1 cellular context compared by ENCODE assay signal in genomic region chr5:175854231-175855040, GRCh38.
TF ChIP-seq lines count a peak whose summit lies in the region.

No MANE protein-coding gene starts in this region.

TF ChIP-seq in HepG2, 621 proteins besides CTCF, POLR2A, EP300 and RAD21 (continued from another document and continues in another):
- TF ChIP-seq, protein P1, sequence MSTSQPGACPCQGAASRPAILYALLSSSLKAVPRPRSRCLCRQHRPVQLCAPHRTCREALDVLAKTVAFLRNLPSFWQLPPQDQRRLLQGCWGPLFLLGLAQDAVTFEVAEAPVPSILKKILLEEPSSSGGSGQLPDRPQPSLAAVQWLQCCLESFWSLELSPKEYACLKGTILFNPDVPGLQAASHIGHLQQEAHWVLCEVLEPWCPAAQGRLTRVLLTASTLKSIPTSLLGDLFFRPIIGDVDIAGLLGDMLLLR (CRISPR knock-in tag; IDR thresholded peaks at IDR 0.05), result no peak
- TF ChIP-seq ZSCAN30 (CRISPR knock-in tag; IDR thresholded peaks at IDR 0.05) (no peak), CREM (IDR thresholded peaks at IDR 0.05) (peak; percentile 93), CREM (CRISPR knock-in tag; IDR thresholded peaks at IDR 0.05) (no peak), HINFP (CRISPR knock-in tag; IDR thresholded peaks at IDR 0.05; ENCODE audit: low read depth) (peak; percentile 56; the same call in 1 of the 2 replicates), MBD4 (IDR thresholded peaks at IDR 0.05; ENCODE audit: borderline replicate concordance, low read length) (peak; percentile 71; the same call in 1 of the 2 replicates), ZNF564 (CRISPR knock-in tag; IDR thresholded peaks at IDR 0.05) (no peak), PHF8 (CRISPR knock-in tag; IDR thresholded peaks at IDR 0.05) (no peak), PITX1 (CRISPR knock-in tag; IDR thresholded peaks at IDR 0.05) (peak; percentile 78), ZNF629 (CRISPR knock-in tag; conservative IDR thresholded peaks at IDR 0.05) (peak; percentile 100), SOX6 (IDR thresholded peaks at IDR 0.05) (no peak), SOX6 (CRISPR knock-in tag; IDR thresholded peaks at IDR 0.05) (peak; percentile 98), FOXK1 (CRISPR knock-in tag; IDR thresholded peaks at IDR 0.05; ENCODE audit: borderline replicate concordance, low read depth) (peak; percentile 65; the same call in 1 of the 2 replicates), PHB2 (IDR thresholded peaks at IDR 0.05; ENCODE audit: partially characterized antibody) (no peak), ELF3 (CRISPR knock-in tag; IDR thresholded peaks at IDR 0.05) (peak; percentile 64), HNF4G (IDR thresholded peaks at IDR 0.05; ENCODE audit: borderline replicate concordance, low read depth, low read length) (peak; percentile 71), HNF4G (CRISPR knock-in tag; IDR thresholded peaks at IDR 0.05; ENCODE audit: borderline replicate concordance, low read depth) (no peak), CBX2 (IDR thresholded peaks at IDR 0.05; ENCODE audit: low read depth, low read length) (no peak), CBX2 (CRISPR knock-in tag; IDR thresholded peaks at IDR 0.05; ENCODE audit: low read depth) (no peak), ZNF746 (CRISPR knock-in tag; IDR thresholded peaks at IDR 0.05) (peak; percentile 90), ZMYM2 (CRISPR knock-in tag; IDR thresholded peaks at IDR 0.05) (peak; percentile 88), ZSCAN20 (CRISPR knock-in tag; IDR thresholded peaks at IDR 0.05; ENCODE audit: borderline replicate concordance) (no peak; the same call in 1 of the 2 replicates), RBAK (CRISPR knock-in tag; IDR thresholded peaks at IDR 0.05) (no peak), ZNF230 (CRISPR knock-in tag; IDR thresholded peaks at IDR 0.05) (0 out of 2 replicates have a peak, but pooled peaks have one; percentile 49), ZNF383 (CRISPR knock-in tag; IDR thresholded peaks at IDR 0.05; ENCODE audit: borderline replicate concordance) (peak; percentile 86; the same call in 1 of the 2 replicates), ZNF335 (CRISPR knock-in tag; IDR thresholded peaks at IDR 0.05) (0 out of 2 replicates have a peak, but pooled peaks have one; percentile 46), GATAD2A (CRISPR knock-in tag; IDR thresholded peaks at IDR 0.05) (peak; percentile 95), KDM6A (CRISPR knock-in tag; IDR thresholded peaks at IDR 0.05; ENCODE audit: low read depth) (peak; percentile 50; the same call in 1 of the 2 replicates), ZNF670 (CRISPR knock-in tag; IDR thresholded peaks at IDR 0.05; ENCODE audit: borderline replicate concordance) (no peak), ZBTB42 (CRISPR knock-in tag; IDR thresholded peaks at IDR 0.05) (0 out of 2 replicates have a peak, but pooled peaks have one; percentile 74), CEBPZ (IDR thresholded peaks at IDR 0.05; ENCODE audit: low read length) (no peak), ZNF652 (CRISPR knock-in tag; IDR thresholded peaks at IDR 0.05; ENCODE audit: borderline replicate concordance, low read depth) (no peak)
- TF ChIP-seq, protein P2, sequence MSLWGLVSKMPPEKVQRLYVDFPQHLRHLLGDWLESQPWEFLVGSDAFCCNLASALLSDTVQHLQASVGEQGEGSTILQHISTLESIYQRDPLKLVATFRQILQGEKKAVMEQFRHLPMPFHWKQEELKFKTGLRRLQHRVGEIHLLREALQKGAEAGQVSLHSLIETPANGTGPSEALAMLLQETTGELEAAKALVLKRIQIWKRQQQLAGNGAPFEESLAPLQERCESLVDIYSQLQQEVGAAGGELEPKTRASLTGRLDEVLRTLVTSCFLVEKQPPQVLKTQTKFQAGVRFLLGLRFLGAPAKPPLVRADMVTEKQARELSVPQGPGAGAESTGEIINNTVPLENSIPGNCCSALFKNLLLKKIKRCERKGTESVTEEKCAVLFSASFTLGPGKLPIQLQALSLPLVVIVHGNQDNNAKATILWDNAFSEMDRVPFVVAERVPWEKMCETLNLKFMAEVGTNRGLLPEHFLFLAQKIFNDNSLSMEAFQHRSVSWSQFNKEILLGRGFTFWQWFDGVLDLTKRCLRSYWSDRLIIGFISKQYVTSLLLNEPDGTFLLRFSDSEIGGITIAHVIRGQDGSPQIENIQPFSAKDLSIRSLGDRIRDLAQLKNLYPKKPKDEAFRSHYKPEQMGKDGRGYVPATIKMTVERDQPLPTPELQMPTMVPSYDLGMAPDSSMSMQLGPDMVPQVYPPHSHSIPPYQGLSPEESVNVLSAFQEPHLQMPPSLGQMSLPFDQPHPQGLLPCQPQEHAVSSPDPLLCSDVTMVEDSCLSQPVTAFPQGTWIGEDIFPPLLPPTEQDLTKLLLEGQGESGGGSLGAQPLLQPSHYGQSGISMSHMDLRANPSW (CRISPR knock-in tag; IDR thresholded peaks at IDR 0.05; ENCODE audit: borderline replicate concordance), result no peak
- TF ChIP-seq, protein P3, sequence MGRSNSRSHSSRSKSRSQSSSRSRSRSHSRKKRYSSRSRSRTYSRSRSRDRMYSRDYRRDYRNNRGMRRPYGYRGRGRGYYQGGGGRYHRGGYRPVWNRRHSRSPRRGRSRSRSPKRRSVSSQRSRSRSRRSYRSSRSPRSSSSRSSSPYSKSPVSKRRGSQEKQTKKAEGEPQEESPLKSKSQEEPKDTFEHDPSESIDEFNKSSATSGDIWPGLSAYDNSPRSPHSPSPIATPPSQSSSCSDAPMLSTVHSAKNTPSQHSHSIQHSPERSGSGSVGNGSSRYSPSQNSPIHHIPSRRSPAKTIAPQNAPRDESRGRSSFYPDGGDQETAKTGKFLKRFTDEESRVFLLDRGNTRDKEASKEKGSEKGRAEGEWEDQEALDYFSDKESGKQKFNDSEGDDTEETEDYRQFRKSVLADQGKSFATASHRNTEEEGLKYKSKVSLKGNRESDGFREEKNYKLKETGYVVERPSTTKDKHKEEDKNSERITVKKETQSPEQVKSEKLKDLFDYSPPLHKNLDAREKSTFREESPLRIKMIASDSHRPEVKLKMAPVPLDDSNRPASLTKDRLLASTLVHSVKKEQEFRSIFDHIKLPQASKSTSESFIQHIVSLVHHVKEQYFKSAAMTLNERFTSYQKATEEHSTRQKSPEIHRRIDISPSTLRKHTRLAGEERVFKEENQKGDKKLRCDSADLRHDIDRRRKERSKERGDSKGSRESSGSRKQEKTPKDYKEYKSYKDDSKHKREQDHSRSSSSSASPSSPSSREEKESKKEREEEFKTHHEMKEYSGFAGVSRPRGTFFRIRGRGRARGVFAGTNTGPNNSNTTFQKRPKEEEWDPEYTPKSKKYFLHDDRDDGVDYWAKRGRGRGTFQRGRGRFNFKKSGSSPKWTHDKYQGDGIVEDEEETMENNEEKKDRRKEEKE (IDR thresholded peaks at IDR 0.05), result no peak
- TF ChIP-seq, protein P4, sequence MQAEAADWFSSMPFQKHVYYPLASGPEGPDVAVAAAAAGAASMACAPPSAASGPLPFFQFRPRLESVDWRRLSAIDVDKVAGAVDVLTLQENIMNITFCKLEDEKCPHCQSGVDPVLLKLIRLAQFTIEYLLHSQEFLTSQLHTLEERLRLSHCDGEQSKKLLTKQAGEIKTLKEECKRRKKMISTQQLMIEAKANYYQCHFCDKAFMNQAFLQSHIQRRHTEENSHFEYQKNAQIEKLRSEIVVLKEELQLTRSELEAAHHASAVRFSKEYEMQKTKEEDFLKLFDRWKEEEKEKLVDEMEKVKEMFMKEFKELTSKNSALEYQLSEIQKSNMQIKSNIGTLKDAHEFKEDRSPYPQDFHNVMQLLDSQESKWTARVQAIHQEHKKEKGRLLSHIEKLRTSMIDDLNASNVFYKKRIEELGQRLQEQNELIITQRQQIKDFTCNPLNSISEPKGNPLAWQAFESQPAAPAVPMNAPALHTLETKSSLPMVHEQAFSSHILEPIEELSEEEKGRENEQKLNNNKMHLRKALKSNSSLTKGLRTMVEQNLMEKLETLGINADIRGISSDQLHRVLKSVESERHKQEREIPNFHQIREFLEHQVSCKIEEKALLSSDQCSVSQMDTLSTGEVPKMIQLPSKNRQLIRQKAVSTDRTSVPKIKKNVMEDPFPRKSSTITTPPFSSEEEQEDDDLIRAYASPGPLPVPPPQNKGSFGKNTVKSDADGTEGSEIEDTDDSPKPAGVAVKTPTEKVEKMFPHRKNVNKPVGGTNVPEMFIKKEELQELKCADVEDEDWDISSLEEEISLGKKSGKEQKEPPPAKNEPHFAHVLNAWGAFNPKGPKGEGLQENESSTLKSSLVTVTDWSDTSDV (CRISPR knock-in tag; IDR thresholded peaks at IDR 0.05), result no peak
- TF ChIP-seq, protein P5, sequence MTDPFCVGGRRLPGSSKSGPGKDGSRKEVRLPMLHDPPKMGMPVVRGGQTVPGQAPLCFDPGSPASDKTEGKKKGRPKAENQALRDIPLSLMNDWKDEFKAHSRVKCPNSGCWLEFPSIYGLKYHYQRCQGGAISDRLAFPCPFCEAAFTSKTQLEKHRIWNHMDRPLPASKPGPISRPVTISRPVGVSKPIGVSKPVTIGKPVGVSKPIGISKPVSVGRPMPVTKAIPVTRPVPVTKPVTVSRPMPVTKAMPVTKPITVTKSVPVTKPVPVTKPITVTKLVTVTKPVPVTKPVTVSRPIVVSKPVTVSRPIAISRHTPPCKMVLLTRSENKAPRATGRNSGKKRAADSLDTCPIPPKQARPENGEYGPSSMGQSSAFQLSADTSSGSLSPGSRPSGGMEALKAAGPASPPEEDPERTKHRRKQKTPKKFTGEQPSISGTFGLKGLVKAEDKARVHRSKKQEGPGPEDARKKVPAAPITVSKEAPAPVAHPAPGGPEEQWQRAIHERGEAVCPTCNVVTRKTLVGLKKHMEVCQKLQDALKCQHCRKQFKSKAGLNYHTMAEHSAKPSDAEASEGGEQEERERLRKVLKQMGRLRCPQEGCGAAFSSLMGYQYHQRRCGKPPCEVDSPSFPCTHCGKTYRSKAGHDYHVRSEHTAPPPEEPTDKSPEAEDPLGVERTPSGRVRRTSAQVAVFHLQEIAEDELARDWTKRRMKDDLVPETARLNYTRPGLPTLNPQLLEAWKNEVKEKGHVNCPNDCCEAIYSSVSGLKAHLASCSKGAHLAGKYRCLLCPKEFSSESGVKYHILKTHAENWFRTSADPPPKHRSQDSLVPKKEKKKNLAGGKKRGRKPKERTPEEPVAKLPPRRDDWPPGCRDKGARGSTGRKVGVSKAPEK (CRISPR knock-in tag; IDR thresholded peaks at IDR 0.05; ENCODE audit: borderline replicate concordance), result no peak
- TF ChIP-seq, protein P6, sequence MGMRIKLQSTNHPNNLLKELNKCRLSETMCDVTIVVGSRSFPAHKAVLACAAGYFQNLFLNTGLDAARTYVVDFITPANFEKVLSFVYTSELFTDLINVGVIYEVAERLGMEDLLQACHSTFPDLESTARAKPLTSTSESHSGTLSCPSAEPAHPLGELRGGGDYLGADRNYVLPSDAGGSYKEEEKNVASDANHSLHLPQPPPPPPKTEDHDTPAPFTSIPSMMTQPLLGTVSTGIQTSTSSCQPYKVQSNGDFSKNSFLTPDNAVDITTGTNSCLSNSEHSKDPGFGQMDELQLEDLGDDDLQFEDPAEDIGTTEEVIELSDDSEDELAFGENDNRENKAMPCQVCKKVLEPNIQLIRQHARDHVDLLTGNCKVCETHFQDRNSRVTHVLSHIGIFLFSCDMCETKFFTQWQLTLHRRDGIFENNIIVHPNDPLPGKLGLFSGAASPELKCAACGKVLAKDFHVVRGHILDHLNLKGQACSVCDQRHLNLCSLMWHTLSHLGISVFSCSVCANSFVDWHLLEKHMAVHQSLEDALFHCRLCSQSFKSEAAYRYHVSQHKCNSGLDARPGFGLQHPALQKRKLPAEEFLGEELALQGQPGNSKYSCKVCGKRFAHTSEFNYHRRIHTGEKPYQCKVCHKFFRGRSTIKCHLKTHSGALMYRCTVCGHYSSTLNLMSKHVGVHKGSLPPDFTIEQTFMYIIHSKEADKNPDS (CRISPR knock-in tag; IDR thresholded peaks at IDR 0.05), result peak; percentile 95
- TF ChIP-seq, protein P7, sequence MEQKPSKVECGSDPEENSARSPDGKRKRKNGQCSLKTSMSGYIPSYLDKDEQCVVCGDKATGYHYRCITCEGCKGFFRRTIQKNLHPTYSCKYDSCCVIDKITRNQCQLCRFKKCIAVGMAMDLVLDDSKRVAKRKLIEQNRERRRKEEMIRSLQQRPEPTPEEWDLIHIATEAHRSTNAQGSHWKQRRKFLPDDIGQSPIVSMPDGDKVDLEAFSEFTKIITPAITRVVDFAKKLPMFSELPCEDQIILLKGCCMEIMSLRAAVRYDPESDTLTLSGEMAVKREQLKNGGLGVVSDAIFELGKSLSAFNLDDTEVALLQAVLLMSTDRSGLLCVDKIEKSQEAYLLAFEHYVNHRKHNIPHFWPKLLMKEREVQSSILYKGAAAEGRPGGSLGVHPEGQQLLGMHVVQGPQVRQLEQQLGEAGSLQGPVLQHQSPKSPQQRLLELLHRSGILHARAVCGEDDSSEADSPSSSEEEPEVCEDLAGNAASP (CRISPR knock-in tag; IDR thresholded peaks at IDR 0.05; ENCODE audit: borderline replicate concordance), result peak; percentile 78; the same call in 1 of the 2 replicates
